ENCODE assay signal across 8 cellular contexts in genomic region chr6:85593438-85594196, GRCh38. TPM values are rescaled to one million over a fixed set of nuclear protein-coding genes. Genes with fewer than 3 reads are reported as not detected.
DNase-seq lines count a peak whose midpoint lies in the region; ATAC-seq and TF ChIP-seq lines count a peak whose summit lies in the region.

TSS of gene SNX14 (minus strand) at chr6:85593858. CDS start at chr6:85593718, 140 bp downstream.

- POLR2A ChIA-PET in CD4-positive, alpha-beta memory T cell (lab: Charles Lee; ENCODE audit: partially characterized antibody): interaction anchor here (0.6 to 7.5 kb wide), 16 partner anchors 8 to 85 kb away, joined by 3 to 162 read pairs (median 4); partner anchors contain the start of gene SYNCRIP
- POLR2A ChIA-PET in activated CD4-positive, alpha-beta memory T cell treated with anti-CD3 and anti-CD28 coated beads, Interleukin-2, amount 10 ng/mL, durations not matched to agents 7 days and 5 days (lab: Charles Lee): interaction anchor here (0.7 to 5.5 kb wide), 19 partner anchors 9 to 144 kb away, joined by 3 to 141 read pairs (median 4); partner anchors contain the start of genes NT5E and SYNCRIP

- H3K4me1 Mint-ChIP-seq in CD4-positive, alpha-beta memory T cell: peaks cover 29 to 56% (median 43%) of the 10 kb centered on the region in 4 donors
- H3K4me1 Mint-ChIP-seq in activated CD4-positive, alpha-beta memory T cell treated with anti-CD3 and anti-CD28 coated beads, Interleukin-2, amount 10 ng/mL, durations not matched to agents 7 days and 5 days: peaks cover 28% of the 10 kb centered on the region

- intact Hi-C loops in CD4-positive, alpha-beta memory T cell (cut with micrococcal nuclease): loop anchor here (1.0 to 5.0 kb wide), 5 partner anchors 49 to 1366 kb away; partner anchors contain the start of genes CEP162 and SYNCRIP
- intact Hi-C loops in lower leg skin (cut with DNase I; ENCODE audit: low total_unique reads): no loop called here

- H3K27ac ChIP-seq in CD4-positive, alpha-beta memory T cell (ENCODE audit: low read depth, low read length): peak within 1 kb of the TSS; percentile 83
- H3K27ac ChIP-seq in duodenal mucosa (ENCODE audit: low read depth, low read length): peak within 1 kb of the TSS; percentile 99

- no peaks in the 10 kb centered on the region for H3K36me3 ChIP-seq in CD4-positive, alpha-beta memory T cell (ENCODE audit: insufficient read depth, low read length)
- H3K36me3 ChIP-seq in duodenal mucosa (ENCODE audit: control insufficient read depth in 1 of 2, insufficient read depth in 2 of 2, low read length in 2 of 2): no peaks in the 10 kb centered on the region

- H3K4me3 ChIP-seq in CD4-positive, alpha-beta memory T cell (ENCODE audit: low read length in 2 of 2): peak within 1 kb of the TSS; percentile 59 to 86
- H3K4me3 ChIP-seq in duodenal mucosa (ENCODE audit: low read depth in 1 of 2, low read length in 2 of 2) (peak within 1 kb of the TSS; percentile 85 to 96), lower leg skin (ENCODE audit: low read depth, poor library complexity, severe bottlenecking) (peak within 1 kb of the TSS; percentile 41)

- H3K9ac ChIP-seq in duodenal mucosa (ENCODE audit: low read depth in 1 of 2, low read length in 2 of 2): peak within 1 kb of the TSS; percentile 83 to 98

- ATAC-seq in GM19397 (IDR thresholded peaks at IDR 0.05; ENCODE audit: unreplicated experiment) (peak; percentile 89), HG03565 (IDR thresholded peaks at IDR 0.05; ENCODE audit: unreplicated experiment) (peak; percentile 90)

- peak in 1 of 3 donors; percentile 43 for TF ChIP-seq CTCF in lower leg skin (IDR thresholded peaks at IDR 0.05)

- H3K27me3 ChIP-seq in CD4-positive, alpha-beta memory T cell (ENCODE audit: insufficient read depth, low read length): no peaks in the 10 kb centered on the region
- H3K27me3 ChIP-seq in duodenal mucosa (ENCODE audit: control insufficient read depth in 1 of 2, insufficient read depth in 2 of 2, low read length in 2 of 2): no peaks in the 10 kb centered on the region

- peak within 1 kb of the TSS; percentile 96 to 99 (median 98) for H3K27ac Mint-ChIP-seq in CD4-positive, alpha-beta memory T cell
- H3K27ac Mint-ChIP-seq in activated CD4-positive, alpha-beta memory T cell treated with anti-CD3 and anti-CD28 coated beads, Interleukin-2, amount 10 ng/mL, durations not matched to agents 7 days and 5 days: peak within 1 kb of the TSS; percentile 90

- TF ChIP-seq POLR2A in lower leg skin (IDR thresholded peaks at IDR 0.05): no peak

- H3K4me3 Mint-ChIP-seq in CD4-positive, alpha-beta memory T cell: peak within 1 kb of the TSS; percentile 92 to 98 (median 96)
- peak within 1 kb of the TSS; percentile 84 for H3K4me3 Mint-ChIP-seq in activated CD4-positive, alpha-beta memory T cell treated with anti-CD3 and anti-CD28 coated beads, Interleukin-2, amount 10 ng/mL, durations not matched to agents 7 days and 5 days

- peaks cover 0 to 4% (median 0%) of the 10 kb centered on the region in 8 donors for H3K9me3 Mint-ChIP-seq in CD4-positive, alpha-beta memory T cell
- H3K9me3 Mint-ChIP-seq in activated CD4-positive, alpha-beta memory T cell treated with anti-CD3 and anti-CD28 coated beads, Interleukin-2, amount 10 ng/mL, durations not matched to agents 7 days and 5 days: peaks cover 5% of the 10 kb centered on the region

- peak; percentile 74 to 87 (median 78) for DNase-seq in CD4-positive, alpha-beta memory T cell
- peak; percentile 88 for DNase-seq in NCI-H82 (lab: John Stamatoyannopoulos, UW)
- DNase-seq in activated CD4-positive, alpha-beta memory T cell treated with anti-CD3 and anti-CD28 coated beads, Interleukin-2, amount 10 ng/mL, durations not matched to agents 7 days and 5 days: peak; percentile 81
- peak; percentile 95 to 99 for DNase-seq in lower leg skin (ENCODE audit: low spot score in 2 of 2)
- DNase-seq in stimulated activated CD4-positive, alpha-beta T cell treated with anti-CD3 and anti-CD28 coated beads, Interleukin-4, amount 100 ng/mL, for 4 hours: peak; percentile 65 to 66

- WGBS in lower leg skin, 2 donors: 0% methylated on average over 33 to 35 of the region's 82 CpGs

- H3K9me3 ChIP-seq in CD4-positive, alpha-beta memory T cell (ENCODE audit: control insufficient read depth in 1 of 2, low read length in 2 of 2): no peaks in the 10 kb centered on the region
- no peaks in the 10 kb centered on the region for H3K9me3 ChIP-seq in duodenal mucosa (ENCODE audit: control insufficient read depth in 1 of 2, low read length in 2 of 2)

- peaks cover 17 to 32% of the 10 kb centered on the region in 2 donors for H3K36me3 Mint-ChIP-seq in CD4-positive, alpha-beta memory T cell
- H3K36me3 Mint-ChIP-seq in activated CD4-positive, alpha-beta memory T cell treated with anti-CD3 and anti-CD28 coated beads, Interleukin-2, amount 10 ng/mL, durations not matched to agents 7 days and 5 days (ENCODE audit: low read depth): peaks cover 40% of the 10 kb centered on the region

- H3K27me3 Mint-ChIP-seq in CD4-positive, alpha-beta memory T cell: no peaks in the 10 kb centered on the region
- H3K27me3 Mint-ChIP-seq in activated CD4-positive, alpha-beta memory T cell treated with anti-CD3 and anti-CD28 coated beads, Interleukin-2, amount 10 ng/mL, durations not matched to agents 7 days and 5 days: no peaks in the 10 kb centered on the region

- H3K4me1 ChIP-seq in CD4-positive, alpha-beta memory T cell (ENCODE audit: insufficient read depth, low read length): peaks cover 33% of the 10 kb centered on the region
- H3K4me1 ChIP-seq in duodenal mucosa (ENCODE audit: control insufficient read depth in 1 of 2, insufficient read depth in 2 of 2, low read length in 2 of 2): peaks cover 15% of the 10 kb centered on the region in 2 donors

- CTCF ChIA-PET in CD4-positive, alpha-beta memory T cell (lab: Charles Lee; ENCODE audit: partially characterized antibody): interaction anchor here (0.6 to 2.7 kb wide), 12 partner anchors 9 to 84 kb away, joined by 3 to 17 read pairs (median 3); no protein-coding TSS in a partner anchor
- CTCF ChIA-PET in activated CD4-positive, alpha-beta memory T cell treated with anti-CD3 and anti-CD28 coated beads, Interleukin-2, amount 10 ng/mL, durations not matched to agents 7 days and 5 days (lab: Charles Lee): interaction anchor here (0.7 to 2.2 kb wide), 6 partner anchors 22 to 239 kb away, joined by 3 to 10 read pairs (median 4); no protein-coding TSS in a partner anchor

RNA-seq across cellular contexts. Expression of gene SNX14, which starts in this region (rescaled TPM):
- 10 to 100 TPM; 63.0 to 70.3 TPM for total RNA-seq in CD4-positive, alpha-beta memory T cell
- 10 to 100 TPM; 42.6 to 58.7 TPM for polyA plus RNA-seq in CD4-positive, alpha-beta memory T cell
- 10 to 100 TPM; 48.2 to 50.9 TPM for total RNA-seq in activated CD4-positive, alpha-beta memory T cell treated with anti-CD3 and anti-CD28 coated beads, Interleukin-2, amount 10 ng/mL, durations not matched to agents 7 days and 5 days
- total RNA-seq in lower leg skin: 10 to 100 TPM; 38.3 to 75.3 (median 56.6) TPM

Comparison
In these comparisons a context has a peak if more than half of its experiments do, and no peak if none do; other contexts are left out.
1. Peak in every context shown above with its lines: DNase-seq, ATAC-seq, H3K4me3 ChIP-seq and H3K27ac ChIP-seq.